ENCODE assay signal across 8 cellular contexts in genomic region chr4:143399113-143399949, GRCh38.
A peak's percentile ranks its signal among the peaks of the same experiment; 100 is the strongest.
DNase-seq lines count a peak whose midpoint lies in the region; ATAC-seq, FAIRE-seq and TF ChIP-seq lines count a peak whose summit lies in the region.

No MANE protein-coding gene starts in this region.

- FAIRE-seq in small intestine (lab: Jason Lieb, UNC), result no peak

- 58 to 64% (median 58%) methylated on average over 5 of the region's 5 CpGs for WGBS in small intestine, 3 donors

- H3K36me3 Mint-ChIP-seq in activated naive CD4-positive, alpha-beta T cell treated with anti-CD3 and anti-CD28 coated beads, Interleukin-2, amount 10 ng/mL, durations not matched to agents 7 days and 5 days, result no peaks in the 10 kb centered on the region

- H3K9me3 Mint-ChIP-seq in activated naive CD4-positive, alpha-beta T cell treated with anti-CD3 and anti-CD28 coated beads, Interleukin-2, amount 10 ng/mL, durations not matched to agents 7 days and 5 days, result no peaks in the 10 kb centered on the region

- peak; percentile 56 for ATAC-seq in GM21381 (IDR thresholded peaks at IDR 0.05; ENCODE audit: unreplicated experiment)

- no peaks in the 10 kb centered on the region for H3K36me3 ChIP-seq in small intestine (ENCODE audit: control insufficient read depth in 2 of 2, insufficient read depth in 2 of 2, low read length in 2 of 2)

- H3K4me3 Mint-ChIP-seq in activated naive CD4-positive, alpha-beta T cell treated with anti-CD3 and anti-CD28 coated beads, Interleukin-2, amount 10 ng/mL, durations not matched to agents 7 days and 5 days, result no peak overlapping the region

- DNase-seq in ELR (ENCODE audit: low read depth) (peak; percentile 68), LHCN-M2 (ENCODE audit: low read depth) (peak; percentile 44), SKM-1 treated with dmso at 0.1 percent for 144 hours (lab: John Stamatoyannopoulos, UW; ENCODE audit: unreplicated experiment) (peak; percentile 39), fibroblast of the aortic adventitia (ENCODE audit: low read depth) (peak; percentile 37), small intestine (peak; percentile 71)
- DNase-seq in activated effector memory CD4-positive, alpha-beta T cell treated with anti-CD3 and anti-CD28 coated beads, Interleukin-2, amount 50 U/mL, for 16 hours, result no peak
- DNase-seq in activated naive CD4-positive, alpha-beta T cell treated with anti-CD3 and anti-CD28 coated beads, Interleukin-2, amount 10 ng/mL, durations not matched to agents 7 days and 5 days, result no peak

- TF ChIP-seq CTCF in fibroblast of the aortic adventitia (IDR thresholded peaks at IDR 0.05; ENCODE audit: insufficient read depth, low read length), result peak; percentile 71

- CTCF ChIA-PET in activated naive CD4-positive, alpha-beta T cell treated with anti-CD3 and anti-CD28 coated beads, Interleukin-2, amount 10 ng/mL, durations not matched to agents 7 days and 5 days (lab: Charles Lee), result interaction anchor here (1.6 kb wide), 1 partner anchor 23 kb away, joined by 7 read pairs; no protein-coding TSS in a partner anchor

- no peaks in the 10 kb centered on the region for H3K9me3 ChIP-seq in small intestine (ENCODE audit: control insufficient read depth, low read depth)

- H3K27ac ChIP-seq in small intestine (ENCODE audit: low read depth in 1 of 2, low read length in 1 of 2), result no peak overlapping the region

- peaks cover 12% of the 10 kb centered on the region for H3K27me3 Mint-ChIP-seq in activated naive CD4-positive, alpha-beta T cell treated with anti-CD3 and anti-CD28 coated beads, Interleukin-2, amount 10 ng/mL, durations not matched to agents 7 days and 5 days

- no peaks in the 10 kb centered on the region for H3K27me3 ChIP-seq in small intestine (ENCODE audit: control insufficient read depth in 2 of 2, insufficient read depth in 2 of 2, low read length in 2 of 2)

- H3K4me1 Mint-ChIP-seq in activated naive CD4-positive, alpha-beta T cell treated with anti-CD3 and anti-CD28 coated beads, Interleukin-2, amount 10 ng/mL, durations not matched to agents 7 days and 5 days, result peaks cover 3% of the 10 kb centered on the region

- no peak overlapping the region for H3K27ac Mint-ChIP-seq in activated naive CD4-positive, alpha-beta T cell treated with anti-CD3 and anti-CD28 coated beads, Interleukin-2, amount 10 ng/mL, durations not matched to agents 7 days and 5 days

- H3K4me1 ChIP-seq in small intestine (ENCODE audit: control insufficient read depth in 2 of 2, insufficient read depth in 1 of 2, low read depth in 1 of 2, low read length in 1 of 2), result peaks cover 4 to 11% of the 10 kb centered on the region in 2 donors

- H3K4me3 ChIP-seq in fibroblast of the aortic adventitia (ENCODE audit: low read depth, low read length), result no peak overlapping the region
- H3K4me3 ChIP-seq in small intestine (ENCODE audit: low read depth in 1 of 2, low read length in 2 of 2), result no peak overlapping the region

Comparison
In these comparisons a context has a peak if more than half of its experiments do, and no peak if none do; other contexts are left out.
1. DNase-seq: peak in ELR (single experiment), LHCN-M2 (single experiment), SKM-1 treated with dmso at 0.1 percent for 144 hours (single experiment), fibroblast of the aortic adventitia (single experiment) and small intestine (single experiment); none in activated effector memory CD4-positive, alpha-beta T cell treated with anti-CD3 and anti-CD28 coated beads, Interleukin-2, amount 50 U/mL, for 16 hours (single experiment) and activated naive CD4-positive, alpha-beta T cell treated with anti-CD3 and anti-CD28 coated beads, Interleukin-2, amount 10 ng/mL, durations not matched to agents 7 days and 5 days (single experiment).